ENCODE assay signal across 23 cellular contexts in genomic region chr1:114035304-114035700, GRCh38.
"Had no signal": no experiment of that assay in that cellular context is flagged by ENCODE, and none has a peak within 500 bp of the region (broad histone marks: within the 10 kb centered on the region; RNA-seq: fewer than 3 reads in every experiment).

No MANE protein-coding gene starts in this region.

- H3K9me3 ChIP-seq: colonic mucosa, left ventricle myocardium inferior, lower lobe of right lung, pancreas, suprapubic skin, tibial artery, upper lobe of left lung, uterus had no signal

- H3K4me1 ChIP-seq: colonic mucosa, left ventricle myocardium inferior, lower lobe of right lung, pancreas, tibial artery, upper lobe of left lung, uterus had no signal

- H3K27me3 Mint-ChIP-seq: memory B cell; natural killer cell treated with Interleukin-12 subunit alpha and Interleukin-12 subunit beta and Interleukin-15 and Interleukin-18, amount 100 ng/mL, for 72 hours; progenitor cell of endocrine pancreas had no signal

- H3K9me3 Mint-ChIP-seq: memory B cell; natural killer cell treated with Interleukin-12 subunit alpha and Interleukin-12 subunit beta and Interleukin-15 and Interleukin-18, amount 100 ng/mL, for 72 hours; neural progenitor cell had no signal

- H3K4me2 ChIP-seq: neural progenitor cell had no signal

- H3K27ac Mint-ChIP-seq: memory B cell; natural killer cell treated with Interleukin-12 subunit alpha and Interleukin-12 subunit beta and Interleukin-15 and Interleukin-18, amount 100 ng/mL, for 72 hours; neural progenitor cell; progenitor cell of endocrine pancreas had no signal

- H3K4me1 Mint-ChIP-seq: memory B cell had no signal

- ATAC-seq: foreskin keratinocyte; left cardiac atrium; lower lobe of right lung; natural killer cell treated with Interleukin-12 subunit alpha and Interleukin-12 subunit beta and Interleukin-15 and Interleukin-18, amount 100 ng/mL, for 72 hours; pancreas; right cardiac atrium had no signal

- H3K4me3 Mint-ChIP-seq: memory B cell; natural killer cell treated with Interleukin-12 subunit alpha and Interleukin-12 subunit beta and Interleukin-15 and Interleukin-18, amount 100 ng/mL, for 72 hours; neural progenitor cell had no signal

- H3K4me3 ChIP-seq: colonic mucosa, left ventricle myocardium inferior, lower lobe of right lung, neural progenitor cell, pancreas, suprapubic skin, tibial artery, upper lobe of left lung, uterus had no signal

- H3K9ac ChIP-seq: neural progenitor cell had no signal

- H3K27ac ChIP-seq: colonic mucosa, foreskin keratinocyte, left ventricle myocardium inferior, lower lobe of right lung, neural progenitor cell, pancreas, suprapubic skin, tibial artery, upper lobe of left lung, uterus had no signal

- H3K36me3 ChIP-seq: colonic mucosa, left ventricle myocardium inferior, lower lobe of right lung, neural progenitor cell, pancreas, suprapubic skin, tibial artery, upper lobe of left lung, uterus had no signal

- H3K36me3 Mint-ChIP-seq: memory B cell; natural killer cell treated with Interleukin-12 subunit alpha and Interleukin-12 subunit beta and Interleukin-15 and Interleukin-18, amount 100 ng/mL, for 72 hours had no signal

- H3K27me3 ChIP-seq: colonic mucosa, foreskin keratinocyte, neural progenitor cell, pancreas, suprapubic skin, tibial artery, upper lobe of left lung, uterus had no signal

- DNase-seq: colonic mucosa; dermis blood vessel endothelial cell; erythroblast; foreskin keratinocyte; kidney; left cardiac atrium; left ventricle myocardium inferior; lower lobe of right lung; midbrain; occipital lobe; pancreas; right cardiac atrium; small intestine; stimulated activated CD4-positive, alpha-beta T cell treated with anti-CD3 and anti-CD28 coated beads, Interleukin-12 subunit alpha, Interleukin-12 subunit beta, amount 100 ng/mL, for 4 hours; stimulated activated naive CD4-positive, alpha-beta T cell treated with Interleukin-2 at 50 U/mL for 16 hours; tibial artery; upper lobe of left lung; uterus had no signal
